Comparison of ENCODE assay signal across 9 cellular contexts in genomic region chr2:164990953-164991352, GRCh38. TPM values are rescaled to one million over a fixed set of nuclear protein-coding genes. Genes with fewer than 3 reads are reported as not detected.
A peak's percentile ranks its signal among the peaks of the same experiment; 100 is the strongest.
DNase-seq lines count a peak whose midpoint lies in the region; ATAC-seq, FAIRE-seq and TF ChIP-seq lines count a peak whose summit lies in the region.
"Not testable (repeated sequence)": the region's sequence is repeated elsewhere in the genome, so short reads cannot be mapped to it uniquely, and the experiment has no call there.
"Had no signal": no experiment of that assay in that cellular context is flagged by ENCODE, and none has a peak within 500 bp of the region (broad histone marks: within the 10 kb centered on the region; RNA-seq: fewer than 3 reads in every experiment).

No MANE protein-coding gene starts in this region.

- H3K9me3 ChIP-seq in A549; PC-3 (ENCODE audit: low read length); adipocyte (ENCODE audit: control insufficient read depth, low read length); skeletal muscle satellite cell (replicated peaks; ENCODE audit: low read length): not testable (repeated sequence)

- not testable (repeated sequence) for H3K36me3 Mint-ChIP-seq in GM23338 (ENCODE audit: low read depth); endothelial cell (ENCODE audit: low read depth, unreplicated experiment); mesothelial cell of epicardium

- TF ChIP-seq CTCF in A549 (IDR thresholded peaks at IDR 0.05); GM23338 (conservative IDR thresholded peaks at IDR 0.05; ENCODE audit: low read depth in 2 of 2); PC-3 (conservative IDR thresholded peaks at IDR 0.05; ENCODE audit: low read depth, low read length); endothelial cell (IDR thresholded peaks at IDR 0.05; ENCODE audit: unreplicated experiment); mesothelial cell of epicardium (IDR thresholded peaks at IDR 0.05; ENCODE audit: unreplicated experiment): not testable (repeated sequence)

- peak overlapping the region; percentile 25; the same call in 2 of the 3 replicates for H3K4me2 ChIP-seq in A549
- H3K4me2 ChIP-seq in GM23338; PC-3 (ENCODE audit: low read length): not testable (repeated sequence)
- H3K4me2 ChIP-seq in skeletal muscle satellite cell (ENCODE audit: low read length) = peak overlapping the region; percentile 22

- H3K9me3 Mint-ChIP-seq in GM23338; endothelial cell (ENCODE audit: unreplicated experiment); mesothelial cell of epicardium: not testable (repeated sequence)

- not testable (repeated sequence) for H3K9ac ChIP-seq in PC-3 (ENCODE audit: low read length); skeletal muscle satellite cell (ENCODE audit: low read depth, low read length)
- peak overlapping the region; percentile 69 for H3K9ac ChIP-seq in adipocyte (ENCODE audit: low read length)

- ATAC-seq in A549 = peak; percentile 14 to 59; a peak in 3 of 6 replicates
- not testable (repeated sequence) for ATAC-seq in GM23338, PC-3

- not testable (repeated sequence) for H3K4me3 ChIP-seq in A549; GM23338; PC-3 (ENCODE audit: low read length); adipocyte (ENCODE audit: low read length); skeletal muscle satellite cell (ENCODE audit: low read length)

- not testable (repeated sequence) for H3K27me3 ChIP-seq in GM23338 (ENCODE audit: insufficient read depth); PC-3 (ENCODE audit: low read length); adipocyte (replicated peaks; ENCODE audit: control insufficient read depth, insufficient read depth, low read length); skeletal muscle satellite cell (ENCODE audit: control insufficient read depth, insufficient read depth, low read length)

- H3K4me1 Mint-ChIP-seq in GM23338 = peaks cover 12% of the 10 kb centered on the region
- H3K4me1 Mint-ChIP-seq in endothelial cell (ENCODE audit: unreplicated experiment) = peaks cover 45% of the 10 kb centered on the region
- peaks cover 21% of the 10 kb centered on the region for H3K4me1 Mint-ChIP-seq in mesothelial cell of epicardium

- not testable (repeated sequence) for H3K36me3 ChIP-seq in GM23338 (ENCODE audit: insufficient read depth); PC-3 (ENCODE audit: low read depth, low read length); adipocyte (ENCODE audit: control insufficient read depth, insufficient read depth, low read length, severe bottlenecking); skeletal muscle satellite cell (ENCODE audit: insufficient read depth, low read length)

- H3K9me2 ChIP-seq in GM23338 (ENCODE audit: insufficient read depth); PC-3 (replicated peaks; ENCODE audit: low read length): not testable (repeated sequence)

- H3K27me3 Mint-ChIP-seq in GM23338 (ENCODE audit: insufficient read depth, low read depth, poor library complexity); endothelial cell (ENCODE audit: unreplicated experiment); mesothelial cell of epicardium (ENCODE audit: low read depth): not testable (repeated sequence)

- BruUV-seq in PC-3 (replicated peaks; lab: Mats Ljungman, UMichigan) = not testable (repeated sequence)

- H2AFZ ChIP-seq in GM23338; PC-3 (ENCODE audit: low read length): not testable (repeated sequence)

- H3K27ac Mint-ChIP-seq in GM23338 (peak overlapping the region; percentile 5; the same call in 1 of the 2 replicates), endothelial cell (ENCODE audit: unreplicated experiment) (peak overlapping the region; percentile 4), mesothelial cell of epicardium (peak overlapping the region; percentile 54)

- not testable (repeated sequence) for H4K20me1 ChIP-seq in GM23338 (replicated peaks; ENCODE audit: insufficient read depth); PC-3 (ENCODE audit: low read length)

- CTCF ChIA-PET in A549 (lab: Yijun Ruan, JAX) (interaction anchor here (0.6 to 3.9 kb wide), 4 partner anchors 24 to 253 kb away, joined by 3 to 23 read pairs (median 4); partner anchors contain the start of gene SCN3A), PC-3 (lab: Charles Lee) (interaction anchor here (0.6 kb wide), 1 partner anchor 248 kb away, joined by 3 read pairs; no protein-coding TSS in a partner anchor)

- intact Hi-C loops in PC-3 (cut with micrococcal nuclease) = not testable (repeated sequence)

- not testable (repeated sequence) for TF ChIP-seq EP300 in A549 (IDR thresholded peaks at IDR 0.05)

- not testable (repeated sequence) for H3F3A ChIP-seq in GM23338 (replicated peaks; ENCODE audit: low read depth); PC-3 (ENCODE audit: low read length, unreplicated experiment)

- not testable (repeated sequence) for DNase-seq in A549 (ENCODE audit: low read depth in 1 of 2, low spot score in 1 of 2); GM23338 (ENCODE audit: low spot score); endothelial cell (ENCODE audit: low spot score); mesothelial cell of epicardium (ENCODE audit: low spot score in 2 of 2, unreplicated experiment in 2 of 2)
- DNase-seq in PC-3 (peak; percentile 38), adipocyte (ENCODE audit: low read depth) (peak; percentile 28), glomerular visceral epithelial cell (ENCODE audit: extremely low spot score) (peak; percentile 77)

- not testable (repeated sequence) for H3K4me3 Mint-ChIP-seq in GM23338; endothelial cell (ENCODE audit: unreplicated experiment); mesothelial cell of epicardium

- peak overlapping the region in 1 of 2 experiments; percentile 64; a peak in 2 of 6 replicates for H3K27ac ChIP-seq in A549
- H3K27ac ChIP-seq in GM23338 (ENCODE audit: low read depth); PC-3 (ENCODE audit: low read length): not testable (repeated sequence)

- POLR2A ChIA-PET in A549 (lab: Yijun Ruan, JAX); PC-3 (lab: Charles Lee; ENCODE audit: unreplicated experiment): not testable (repeated sequence)

- not testable (repeated sequence) for TF ChIP-seq POLR2A in A549 (IDR thresholded peaks at IDR 0.05; ENCODE audit: low read length)

- TF ChIP-seq RAD21 in A549 (conservative IDR thresholded peaks at IDR 0.05 in 1 of 2, IDR thresholded peaks at IDR 0.05 in 1 of 2) = not testable (repeated sequence)

- not testable (repeated sequence) for FAIRE-seq in A549 (lab: Jason Lieb, UNC)

- not testable (repeated sequence) for H3K79me2 ChIP-seq in GM23338 (replicated peaks; ENCODE audit: insufficient read depth); PC-3 (ENCODE audit: low read length)

- H3K4me1 ChIP-seq in A549 = peaks cover 21% of the 10 kb centered on the region
- H3K4me1 ChIP-seq in GM23338 (ENCODE audit: insufficient read depth); PC-3 (ENCODE audit: insufficient read depth, low read length): not testable (repeated sequence)
- peaks cover 20% of the 10 kb centered on the region for H3K4me1 ChIP-seq in adipocyte (ENCODE audit: control insufficient read depth, insufficient read depth, low read length)
- H3K4me1 ChIP-seq in skeletal muscle satellite cell (ENCODE audit: control insufficient read depth, insufficient read depth, low read length) = peaks cover 17% of the 10 kb centered on the region

TF ChIP-seq in A549, 52 proteins besides CTCF, POLR2A, EP300 and RAD21:
- TF ChIP-seq FOSL2 (IDR thresholded peaks at IDR 0.05) = not testable (repeated sequence)
- TF ChIP-seq FOSL2 (CRISPR knock-in tag; IDR thresholded peaks at IDR 0.05) = peak; percentile 34; the same call in 1 of the 2 replicates

RNA-seq across cellular contexts. Expression of gene SLC38A11, which starts 35.6 kb away (rescaled TPM):
- polyA plus RNA-seq in A549 (2011; rRNA removed) (0.22 and 0.53 TPM in 2 replicates), A549 (2017; fragmentation: RNase III; extraction: RNeasy Plus Mini Kit Qiagen cat#74134 plus additional on column Dnase treatment) (0.05 to 0.11 TPM (median 0.07 TPM) in 3 replicates), GM23338 (2016; fragmentation: Nextera tagmentation; extraction: Ambion mirVana) (not detected in 2 replicates)
- not detected in 2 replicates for polyA plus RNA-seq in A549 (2012; cell fraction: cytosol; rRNA removed)
- not detected in 2 replicates for polyA plus RNA-seq in A549 (2012; cell fraction: nucleus; rRNA removed)
- polyA minus RNA-seq in A549 (2011; rRNA and poly(A)+ RNA removed) = 0.34 and 0.83 TPM in 2 replicates
- total RNA-seq in GM23338 (2014; rRNA removed; shearing (Covaris generic)) = not detected in 2 replicates
- total RNA-seq in PC-3 (2014; rRNA removed) (0.36 TPM in 1 of 2 replicates, not detected in the other), endothelial cell (ENCODE audit: unreplicated experiment) (not detected), mesothelial cell of epicardium (0.54 to 0.71 TPM (median 0.59 TPM) in 3 replicates)
- total RNA-seq in skeletal muscle satellite cell (2012; rRNA removed) = not detected in 2 replicates
- total RNA-seq: activated T-helper 2 cell treated with anti-CD3 and anti-CD28 coated beads, Interferon-gamma antibody, Interleukin-2, Interleukin-4, amounts not matched to agents 10 μg/mL and 5 μg/mL and 100 μg/mL, durations not matched to agents 14 hours and 24 hours and 36 hours had no signal

Comparison
In these comparisons a context has a peak if more than half of its experiments do, and no peak if none do; other contexts are left out.
1. H3K27ac Mint-ChIP-seq: peak in every context shown above with its lines; median percentile 54 in mesothelial cell of epicardium; 5 in GM23338; 4 in endothelial cell.